In genomic region chr7:43175525-43176200, GRCh38 we compare ENCODE assay signal across 32 cellular contexts.
"Had no signal": no experiment of that assay in that cellular context is flagged by ENCODE, and none has a peak within 500 bp of the region (broad histone marks: within the 10 kb centered on the region; RNA-seq: fewer than 3 reads in every experiment).

No MANE protein-coding gene starts in this region.

- DNase-seq: natural killer cell; occipital lobe; ovary; posterior cingulate gyrus; psoas muscle; right cardiac atrium; right lobe of liver; sigmoid colon; spleen; stimulated activated CD4-positive, alpha-beta T cell treated with anti-CD3 and anti-CD28 coated beads, Interleukin-12 subunit alpha, Interleukin-12 subunit beta, amount 100 ng/mL, for 4 hours; stimulated activated CD4-positive, alpha-beta T cell treated with anti-CD3 and anti-CD28 coated beads, Interleukin-1b, Interleukin-23, amount 100 ng/mL, for 48 hours; stimulated activated CD4-positive, alpha-beta T cell treated with anti-CD3 and anti-CD28 coated beads, Interleukin-4, amount 100 ng/mL, for 1 hour; stimulated activated CD4-positive, alpha-beta T cell treated with anti-CD3 and anti-CD28 coated beads, Interleukin-4, amount 100 ng/mL, for 4 hours; stimulated activated CD8-positive, alpha-beta memory T cell treated with anti-CD3 and anti-CD28 coated beads, Interleukin-4, amount 100 ng/mL, for 48 hours; stimulated activated naive CD4-positive, alpha-beta T cell; stimulated activated naive CD8-positive, alpha-beta T cell treated with anti-CD3 and anti-CD28 coated beads, Interleukin-15, amount 100 ng/mL, for 72 hours; stimulated activated naive CD8-positive, alpha-beta T cell treated with anti-CD3 and anti-CD28 coated beads, Interleukin-15, Interleukin-2, amounts not matched to agents 100 U/mL and 50 U/mL, for 24 hours; substantia nigra; testis; tibial artery; transverse colon; upper lobe of right lung; uterus had no signal

- H3K36me3 Mint-ChIP-seq: natural killer cell; neural progenitor cell; stimulated activated memory B cell treated with anti-CD40 and anti-IgM and Interleukin-4, amounts not matched to agents 10 μg/mL and 1 μg/mL and 100 μg/mL, for 72 hours; type B pancreatic cell had no signal

- H3K9me3 ChIP-seq: ovary, psoas muscle, right lobe of liver, sigmoid colon, spleen, suprapubic skin, testis, tibial artery, transverse colon, upper lobe of right lung, uterus had no signal

- H3K4me3 Mint-ChIP-seq: natural killer cell; nephron; neural progenitor cell; stimulated activated memory B cell treated with anti-CD40 and anti-IgM and Interleukin-4, amounts not matched to agents 10 μg/mL and 1 μg/mL and 100 μg/mL, for 72 hours; stimulated activated naive CD8-positive, alpha-beta T cell treated with anti-CD3 and anti-CD28 coated beads, Interleukin-15, amount 100 ng/mL, for 72 hours; type B pancreatic cell had no signal

- H2AFZ ChIP-seq: neural progenitor cell, parathyroid adenoma had no signal

- H3K36me3 ChIP-seq: neural progenitor cell, ovary, right lobe of liver, sigmoid colon, spleen, suprapubic skin, tibial artery, transverse colon, upper lobe of right lung, uterus had no signal

- H3K9ac ChIP-seq: neural progenitor cell, parathyroid adenoma had no signal

- H3K27ac Mint-ChIP-seq: natural killer cell; nephron; neural progenitor cell; progenitor cell of endocrine pancreas; stimulated activated memory B cell treated with anti-CD40 and anti-IgM and Interleukin-4, amounts not matched to agents 10 μg/mL and 1 μg/mL and 100 μg/mL, for 72 hours; stimulated activated naive CD8-positive, alpha-beta T cell treated with anti-CD3 and anti-CD28 coated beads, Interleukin-15, amount 100 ng/mL, for 72 hours; type B pancreatic cell had no signal

- ATAC-seq: natural killer cell; psoas muscle; right cardiac atrium; right lobe of liver; stimulated activated memory B cell treated with anti-CD40 and anti-IgM and Interleukin-4, amounts not matched to agents 10 μg/mL and 1 μg/mL and 100 μg/mL, for 72 hours; stimulated activated naive CD8-positive, alpha-beta T cell treated with anti-CD3 and anti-CD28 coated beads, Interleukin-15, amount 100 ng/mL, for 72 hours; stimulated activated naive CD8-positive, alpha-beta T cell treated with anti-CD3 and anti-CD28 coated beads, Interleukin-15, Interleukin-2, amounts not matched to agents 100 U/mL and 50 U/mL, for 24 hours; upper lobe of right lung had no signal

- H3K27me3 ChIP-seq: neural progenitor cell, ovary, right lobe of liver, sigmoid colon, testis, transverse colon, upper lobe of right lung, uterus had no signal

- H3K27ac ChIP-seq: neural progenitor cell, ovary, parathyroid adenoma, psoas muscle, right lobe of liver, sigmoid colon, skin epidermis, spleen, suprapubic skin, testis, tibial artery, transverse colon, upper lobe of right lung, uterus had no signal

- H3K79me2 ChIP-seq: parathyroid adenoma had no signal

- H3K4me3 ChIP-seq: neural progenitor cell, ovary, psoas muscle, right lobe of liver, sigmoid colon, skin epidermis, smooth muscle cell, spleen, suprapubic skin, testis, tibial artery, transverse colon, upper lobe of right lung, uterus had no signal

- H3K9me3 Mint-ChIP-seq: natural killer cell; nephron; neural progenitor cell; stimulated activated naive CD8-positive, alpha-beta T cell treated with anti-CD3 and anti-CD28 coated beads, Interleukin-15, amount 100 ng/mL, for 72 hours had no signal

- H3K4me1 Mint-ChIP-seq: natural killer cell; nephron; stimulated activated memory B cell treated with anti-CD40 and anti-IgM and Interleukin-4, amounts not matched to agents 10 μg/mL and 1 μg/mL and 100 μg/mL, for 72 hours; stimulated activated naive CD8-positive, alpha-beta T cell treated with anti-CD3 and anti-CD28 coated beads, Interleukin-15, amount 100 ng/mL, for 72 hours had no signal

- H3K4me1 ChIP-seq: parathyroid adenoma, psoas muscle, right lobe of liver, sigmoid colon, spleen, suprapubic skin, tibial artery, transverse colon, upper lobe of right lung, uterus had no signal

- H3K4me2 ChIP-seq: neural progenitor cell, smooth muscle cell had no signal
